ENCODE assay signal across 29 cellular contexts in genomic region chr17:16262201-16262600, GRCh38.
"Had no signal": no experiment of that assay in that cellular context is flagged by ENCODE, and none has a peak within 500 bp of the region (broad histone marks: within the 10 kb centered on the region; RNA-seq: fewer than 3 reads in every experiment).

No MANE protein-coding gene starts in this region.

- H3K4me1 ChIP-seq: colonic mucosa, esophagus muscularis mucosa, esophagus squamous epithelium, foreskin keratinocyte, gastroesophageal sphincter had no signal

- H3K27ac Mint-ChIP-seq: dendritic cell treated with granulocyte-macrophage colony-stimulating factor and Interleukin-4, amounts not matched to agents 40 ng/mL and 50 ng/mL, for 4 days; effector memory CD8-positive, alpha-beta T cell; endodermal cell had no signal

- DNase-seq: colonic mucosa; cortex of kidney; dermis blood vessel endothelial cell; dorsolateral prefrontal cortex; effector CD4-positive, alpha-beta T cell; effector CD8-positive, alpha-beta T cell; effector memory CD4-positive, alpha-beta T cell; effector memory CD8-positive, alpha-beta T cell; endodermal cell; erythroblast; esophagus squamous epithelium; foreskin fibroblast; foreskin keratinocyte; foreskin melanocyte; gastrocnemius medialis; glutamatergic neuron; head of caudate nucleus; heart left ventricle; heart right ventricle had no signal

- H3K36me3 ChIP-seq: colonic mucosa, gastrocnemius medialis, gastroesophageal sphincter, heart right ventricle had no signal

- H3K27me3 Mint-ChIP-seq: dendritic cell treated with granulocyte-macrophage colony-stimulating factor and Interleukin-4, amounts not matched to agents 40 ng/mL and 50 ng/mL, for 4 days; effector memory CD8-positive, alpha-beta T cell had no signal

- H3K9me3 ChIP-seq: colonic mucosa, esophagus muscularis mucosa, esophagus squamous epithelium, gastrocnemius medialis, gastroesophageal sphincter, heart left ventricle, heart right ventricle had no signal

- H3K27ac ChIP-seq: colonic mucosa, coronary artery, dorsolateral prefrontal cortex, epithelial cell of prostate, esophagus muscularis mucosa, esophagus squamous epithelium, foreskin keratinocyte, gastrocnemius medialis, gastroesophageal sphincter, heart left ventricle, heart right ventricle had no signal

- H3K9me3 Mint-ChIP-seq: dendritic cell treated with granulocyte-macrophage colony-stimulating factor and Interleukin-4, amounts not matched to agents 40 ng/mL and 50 ng/mL, for 4 days; effector memory CD8-positive, alpha-beta T cell; endodermal cell had no signal

- H3K27me3 ChIP-seq: colonic mucosa, dorsolateral prefrontal cortex, esophagus muscularis mucosa, esophagus squamous epithelium, foreskin keratinocyte, gastrocnemius medialis, gastroesophageal sphincter, heart left ventricle, heart right ventricle had no signal

- H3K4me3 ChIP-seq: colonic mucosa, coronary artery, dorsolateral prefrontal cortex, esophagus muscularis mucosa, esophagus squamous epithelium, gastrocnemius medialis, gastroesophageal sphincter, heart left ventricle, heart right ventricle had no signal

- ATAC-seq: effector memory CD8-positive, alpha-beta T cell; esophagus mucosa; foreskin keratinocyte; gastrocnemius medialis; gastroesophageal sphincter; heart left ventricle; heart right ventricle had no signal

- FAIRE-seq: colon, endometrium, endothelial cell of umbilical vein, frontal cortex had no signal

- H3K4me3 Mint-ChIP-seq: dendritic cell treated with granulocyte-macrophage colony-stimulating factor and Interleukin-4, amounts not matched to agents 40 ng/mL and 50 ng/mL, for 4 days; effector memory CD8-positive, alpha-beta T cell; endodermal cell had no signal
